Comparison of ENCODE assay signal across 11 cellular contexts in genomic region chr6:54428437-54428836, GRCh38.
DNase-seq lines count a peak whose midpoint lies in the region; ATAC-seq and TF ChIP-seq lines count a peak whose summit lies in the region.
"Had no signal": no experiment of that assay in that cellular context is flagged by ENCODE, and none has a peak within 500 bp of the region (broad histone marks: within the 10 kb centered on the region; RNA-seq: fewer than 3 reads in every experiment).

No MANE protein-coding gene starts in this region.

- H3K4me1 Mint-ChIP-seq in progenitor cell of endocrine pancreas (ENCODE audit: low read depth) = no peaks in the 10 kb centered on the region

- H3K36me3 Mint-ChIP-seq in progenitor cell of endocrine pancreas (ENCODE audit: insufficient read depth) = no peaks in the 10 kb centered on the region

- peaks cover 15% of the 10 kb centered on the region for H3F3A ChIP-seq in MM.1S (ENCODE audit: insufficient read depth, low read length)

- no peaks in the 10 kb centered on the region for H3K36me3 ChIP-seq in MM.1S (replicated peaks; ENCODE audit: insufficient read depth, low read length)
- H3K36me3 ChIP-seq in BE2C = no peaks in the 10 kb centered on the region
- H3K36me3 ChIP-seq: right atrium auricular region had no signal

- peak; percentile 78 for ATAC-seq in GM18505 (IDR thresholded peaks at IDR 0.05; ENCODE audit: unreplicated experiment)
- peak; percentile 79 for ATAC-seq in GM21360 (IDR thresholded peaks at IDR 0.05; ENCODE audit: unreplicated experiment)
- ATAC-seq in HG02943 (IDR thresholded peaks at IDR 0.05; ENCODE audit: low read depth, unreplicated experiment) = peak; percentile 87

- H3K9me3 ChIP-seq in MM.1S (replicated peaks; ENCODE audit: insufficient read depth, low read length) = no peaks in the 10 kb centered on the region
- no peaks in the 10 kb centered on the region for H3K9me3 ChIP-seq in BE2C
- H3K9me3 ChIP-seq: right atrium auricular region had no signal

- no peak overlapping the region for H3K4me3 Mint-ChIP-seq in progenitor cell of endocrine pancreas (ENCODE audit: low read depth)

- H3K27me3 ChIP-seq in MM.1S (replicated peaks; ENCODE audit: insufficient read depth, low read length) (no peaks in the 10 kb centered on the region), BE2C (no peaks in the 10 kb centered on the region)
- H3K27me3 ChIP-seq: right atrium auricular region had no signal

- peak overlapping the region; percentile 52 for H3K4me2 ChIP-seq in MM.1S (ENCODE audit: low read depth, low read length)

- no peaks in the 10 kb centered on the region for H3K9me3 Mint-ChIP-seq in progenitor cell of endocrine pancreas (ENCODE audit: low read depth)
- H3K9me3 Mint-ChIP-seq: activated T-helper 2 cell treated with anti-CD3 and anti-CD28 coated beads, Interferon-gamma antibody, Interleukin-2, Interleukin-4, amounts not matched to agents 10 μg/mL and 5 μg/mL and 100 μg/mL, durations not matched to agents 14 hours and 24 hours and 36 hours had no signal

- no peak for TF ChIP-seq POLR2A in GM18505 (IDR thresholded peaks at IDR 0.05; ENCODE audit: borderline replicate concordance, extremely low read depth, insufficient read depth, insufficient read length)

- DNase-seq in MM.1S (peak; percentile 73), BE2C (no peak), progenitor cell of endocrine pancreas (ENCODE audit: low spot score, unreplicated experiment) (no peak), NCI-H2029 (lab: John Stamatoyannopoulos, UW) (no peak), midbrain (lab: John Stamatoyannopoulos, UW) (no peak)
- DNase-seq: Karpas-422 had no signal

- H3K27ac Mint-ChIP-seq in progenitor cell of endocrine pancreas = no peak overlapping the region
- H3K27ac Mint-ChIP-seq: activated T-helper 2 cell treated with anti-CD3 and anti-CD28 coated beads, Interferon-gamma antibody, Interleukin-2, Interleukin-4, amounts not matched to agents 10 μg/mL and 5 μg/mL and 100 μg/mL, durations not matched to agents 14 hours and 24 hours and 36 hours had no signal

- peak overlapping the region; percentile 43 for H2AFZ ChIP-seq in MM.1S (ENCODE audit: low read length)

- H3K4me3 ChIP-seq in MM.1S (ENCODE audit: low read length) (peak overlapping the region; percentile 19), BE2C (ENCODE audit: low read depth, low read length) (no peak overlapping the region)
- H3K4me3 ChIP-seq: right atrium auricular region had no signal

- H3K4me1 ChIP-seq in MM.1S (ENCODE audit: low read length) (peaks cover 36% of the 10 kb centered on the region), BE2C (no peaks in the 10 kb centered on the region)
- H3K4me1 ChIP-seq: right atrium auricular region had no signal

- H3K27me3 Mint-ChIP-seq in progenitor cell of endocrine pancreas = no peaks in the 10 kb centered on the region

- no peaks in the 10 kb centered on the region for H4K20me1 ChIP-seq in MM.1S (ENCODE audit: insufficient read depth, low read length)

- no peak for TF ChIP-seq CTCF in MM.1S (IDR thresholded peaks at IDR 0.05; ENCODE audit: low read length)
- no peak for TF ChIP-seq CTCF in BE2C (IDR thresholded peaks at IDR 0.05; ENCODE audit: low read depth, low read length)
- TF ChIP-seq CTCF in progenitor cell of endocrine pancreas (IDR thresholded peaks at IDR 0.05; ENCODE audit: unreplicated experiment) = no peak

- no peaks in the 10 kb centered on the region for H3K9me2 ChIP-seq in MM.1S (replicated peaks; ENCODE audit: insufficient read depth, low read length)

- no peaks in the 10 kb centered on the region for H3K79me2 ChIP-seq in MM.1S (ENCODE audit: low read length)

- no peak overlapping the region for H3K9ac ChIP-seq in MM.1S (ENCODE audit: low read length)

- H3K27ac ChIP-seq in MM.1S (ENCODE audit: low read length) = peak overlapping the region; percentile 56; the same call in 1 of the 2 replicates
- H3K27ac ChIP-seq: right atrium auricular region had no signal
